Comparison of ENCODE assay signal across 17 cellular contexts in genomic region chr6:134840086-134840485, GRCh38.
A peak's percentile ranks its signal among the peaks of the same experiment; 100 is the strongest.
DNase-seq lines count a peak whose midpoint lies in the region; ATAC-seq and TF ChIP-seq lines count a peak whose summit lies in the region.
"Had no signal": no experiment of that assay in that cellular context is flagged by ENCODE, and none has a peak within 500 bp of the region (broad histone marks: within the 10 kb centered on the region; RNA-seq: fewer than 3 reads in every experiment).

No MANE protein-coding gene starts in this region.

- no peak for DNase-seq in RWPE1 (ENCODE audit: low spot score)
- DNase-seq in chondrocyte (ENCODE audit: low spot score): no peak
- no peak for DNase-seq in NCI-H510A treated with DMSO at 0.1 percent for 48 hours (lab: John Stamatoyannopoulos, UW)
- DNase-seq: activated CD8-positive, alpha-beta memory T cell treated with anti-CD3 and anti-CD28 coated beads for 24 hours; activated effector memory CD4-positive, alpha-beta T cell treated with Interleukin-2 at 50 U/mL for 16 hours; anterior cingulate cortex; colonic mucosa; heart right ventricle; NCI-H1048; pancreas; stimulated activated CD4-positive, alpha-beta T cell treated with anti-CD3 and anti-CD28 coated beads, Interleukin-12 subunit alpha, Interleukin-12 subunit beta, amount 100 ng/mL, for 4 hours had no signal

- H3K4me1 ChIP-seq in liver (ENCODE audit: control insufficient read depth in 4 of 4, insufficient read depth in 4 of 4, low read length in 3 of 4): peaks cover 3 to 16% (median 7%) of the 10 kb centered on the region in 4 donors
- H3K4me1 ChIP-seq: colonic mucosa had no signal

- no peaks in the 10 kb centered on the region for H3K27me3 Mint-ChIP-seq in chondrocyte (ENCODE audit: low read depth)

- TF ChIP-seq CTCF in liver (IDR thresholded peaks at IDR 0.05; ENCODE audit: low read depth, low read length, missing input control): no peak
- TF ChIP-seq CTCF in RWPE1 (conservative IDR thresholded peaks at IDR 0.05; ENCODE audit: low read depth): no peak
- TF ChIP-seq CTCF in chondrocyte (IDR thresholded peaks at IDR 0.05): no peak

- WGBS in liver: 30% methylated on average over 6 of the region's 6 CpGs

- CTCF ChIA-PET in RWPE1 (lab: Yijun Ruan, JAX): no interaction called here

- peaks cover 21% of the 10 kb centered on the region for H3K4me1 Mint-ChIP-seq in chondrocyte (ENCODE audit: low read depth)

- peak in 1 of 2 donors; percentile 14 for TF ChIP-seq RAD21 in liver (IDR thresholded peaks at IDR 0.05)

- H3K27ac Mint-ChIP-seq in chondrocyte (ENCODE audit: unreplicated experiment): no peak overlapping the region

- H3K36me3 Mint-ChIP-seq in chondrocyte (ENCODE audit: low read depth): no peaks in the 10 kb centered on the region

- no peaks in the 10 kb centered on the region for H3K9me3 Mint-ChIP-seq in chondrocyte (ENCODE audit: low read depth)

- no peaks in the 10 kb centered on the region for H3K9me3 ChIP-seq in liver (ENCODE audit: control insufficient read depth in 4 of 4, low read length in 3 of 4)
- H3K9me3 ChIP-seq: colonic mucosa, heart right ventricle, pancreas had no signal

- POLR2A ChIA-PET in RWPE1 (lab: Yijun Ruan, JAX; ENCODE audit: low non-redundant PET): no interaction called here

- no peaks in the 10 kb centered on the region for H3K27me3 ChIP-seq in liver (ENCODE audit: control insufficient read depth in 4 of 4, insufficient read depth in 4 of 4, low read length in 3 of 4)
- H3K27me3 ChIP-seq: colonic mucosa, heart right ventricle, pancreas had no signal

- H3K36me3 ChIP-seq in liver (ENCODE audit: control insufficient read depth in 4 of 4, insufficient read depth in 3 of 4, low read depth in 1 of 4, low read length in 3 of 4): no peaks in the 10 kb centered on the region
- H3K36me3 ChIP-seq: colonic mucosa, heart right ventricle, pancreas had no signal

- peak overlapping the region; percentile 43 to 67 for H3K27ac ChIP-seq in liver (ENCODE audit: low read depth in 1 of 2, low read length in 2 of 2)
- H3K27ac ChIP-seq in RWPE1: no peak overlapping the region
- H3K27ac ChIP-seq: colonic mucosa, heart right ventricle, pancreas had no signal

- ATAC-seq in GM18861 (IDR thresholded peaks at IDR 0.05; ENCODE audit: unreplicated experiment) (peak; percentile 98), GM21528 (IDR thresholded peaks at IDR 0.05; ENCODE audit: low FRiP score, unreplicated experiment) (peak; percentile 69), HG03159 (IDR thresholded peaks at IDR 0.05; ENCODE audit: unreplicated experiment) (peak; percentile 88), HG03565 (IDR thresholded peaks at IDR 0.05; ENCODE audit: unreplicated experiment) (no peak)
- ATAC-seq: esophagus mucosa, heart right ventricle, pancreas had no signal

- H3K4me3 ChIP-seq in liver (ENCODE audit: low read depth in 1 of 3, low read length in 3 of 3): no peak overlapping the region
- H3K4me3 ChIP-seq: colonic mucosa, heart right ventricle, pancreas had no signal

- no peak overlapping the region for H3K4me3 Mint-ChIP-seq in chondrocyte (ENCODE audit: unreplicated experiment)

- H3K9ac ChIP-seq in liver (ENCODE audit: low read depth in 1 of 2, low read length in 2 of 2): peak overlapping the region in 1 of 2 donors; percentile 39

TF ChIP-seq in liver, 16 proteins besides CTCF, POLR2A, EP300 and RAD21:
- TF ChIP-seq FOXA2 (IDR thresholded peaks at IDR 0.05) (peak; percentile 8), ZBTB33 (IDR thresholded peaks at IDR 0.05) (peak; percentile 28), HNF4G (IDR thresholded peaks at IDR 0.05) (no peak), FOXA1 (IDR thresholded peaks at IDR 0.05) (no peak), GABPA (IDR thresholded peaks at IDR 0.05 in 1 of 2, conservative IDR thresholded peaks at IDR 0.05 in 1 of 2) (no peak), REST (IDR thresholded peaks at IDR 0.05) (peak; percentile 74), HNF4A (conservative IDR thresholded peaks at IDR 0.05) (peak; percentile 61 to 62), EGR1 (IDR thresholded peaks at IDR 0.05; ENCODE audit: low read depth in 2 of 2) (no peak), RXRA (IDR thresholded peaks at IDR 0.05) (peak; percentile 74 to 75), YY1 (IDR thresholded peaks at IDR 0.05) (peak; percentile 85), MAX (IDR thresholded peaks at IDR 0.05) (no peak), SP1 (IDR thresholded peaks at IDR 0.05) (peak; percentile 73), JUND (IDR thresholded peaks at IDR 0.05) (peak in 1 of 2 donors; percentile 32), NR2F2 (IDR thresholded peaks at IDR 0.05) (no peak), TAF1 (conservative IDR thresholded peaks at IDR 0.05) (peak; percentile 67)
TF ChIP-seq in liver: peak in this region for 9.
